In genomic region chr5:133523013-133523658, GRCh38 we compare ENCODE assay signal across 17 cellular contexts.
DNase-seq lines count a peak whose midpoint lies in the region; ATAC-seq and TF ChIP-seq lines count a peak whose summit lies in the region.
"Had no signal": no experiment of that assay in that cellular context is flagged by ENCODE, and none has a peak within 500 bp of the region (broad histone marks: within the 10 kb centered on the region; RNA-seq: fewer than 3 reads in every experiment).

No MANE protein-coding gene starts in this region.

- H3K27ac ChIP-seq in HEK293 (ENCODE audit: extremely low read depth, low read depth, low read length) = no peak overlapping the region
- H3K27ac ChIP-seq in neural progenitor cell = no peak overlapping the region
- H3K27ac ChIP-seq: A549, C4-2B had no signal

- peaks cover 23% of the 10 kb centered on the region for H3K4me1 Mint-ChIP-seq in neural progenitor cell
- no peaks in the 10 kb centered on the region for H3K4me1 Mint-ChIP-seq in activated CD8-positive, alpha-beta memory T cell treated with anti-CD3 and anti-CD28 coated beads, Interleukin-2, amount 10 ng/mL, durations not matched to agents 7 days and 5 days
- H3K4me1 Mint-ChIP-seq: T-cell had no signal

- CTCF ChIA-PET in HEK293 (lab: Yijun Ruan, JAX) = interaction anchor here (0.6 to 0.8 kb wide), 2 partner anchors 99 to 516 kb away, joined by 3 read pairs; no protein-coding TSS in a partner anchor
- CTCF ChIA-PET in activated CD8-positive, alpha-beta memory T cell treated with anti-CD3 and anti-CD28 coated beads, Interleukin-2, amount 10 ng/mL, durations not matched to agents 7 days and 5 days (lab: Charles Lee) = no interaction called here

- H3K9ac ChIP-seq in neural progenitor cell = no peak overlapping the region
- H3K9ac ChIP-seq: SK-N-SH had no signal

- H4K20me1 ChIP-seq in neural progenitor cell (ENCODE audit: low read depth) = no peaks in the 10 kb centered on the region

- H3K27me3 ChIP-seq in neural progenitor cell = no peaks in the 10 kb centered on the region

- no peaks in the 10 kb centered on the region for H3K9me3 Mint-ChIP-seq in neural progenitor cell
- H3K9me3 Mint-ChIP-seq in activated CD8-positive, alpha-beta memory T cell treated with anti-CD3 and anti-CD28 coated beads, Interleukin-2, amount 10 ng/mL, durations not matched to agents 7 days and 5 days (ENCODE audit: low read depth) = no peaks in the 10 kb centered on the region
- H3K9me3 Mint-ChIP-seq: T-cell had no signal

- no peaks in the 10 kb centered on the region for H3K9me3 ChIP-seq in HEK293 (ENCODE audit: control insufficient read depth, insufficient read depth, low read depth, low read length)
- H3K9me3 ChIP-seq in neural progenitor cell (ENCODE audit: low read depth) = no peaks in the 10 kb centered on the region
- H3K9me3 ChIP-seq: A549, SK-N-SH had no signal

- H3K36me3 ChIP-seq in HEK293 (ENCODE audit: control insufficient read depth in 2 of 2, insufficient read depth in 1 of 2, low read length in 2 of 2) (no peaks in the 10 kb centered on the region), neural progenitor cell (no peaks in the 10 kb centered on the region)

- TF ChIP-seq CTCF in HEK293 (tag by site-specific recombination; IDR thresholded peaks at IDR 0.05) (no peak), neural progenitor cell (IDR thresholded peaks at IDR 0.05) (no peak)

- ATAC-seq in HG02588 (IDR thresholded peaks at IDR 0.05; ENCODE audit: unreplicated experiment) (no peak), HG02678 (IDR thresholded peaks at IDR 0.05; ENCODE audit: unreplicated experiment) (no peak), GM18907 (IDR thresholded peaks at IDR 0.05; ENCODE audit: unreplicated experiment) (no peak)
- ATAC-seq in activated CD8-positive, alpha-beta memory T cell treated with anti-CD3 and anti-CD28 coated beads, Interleukin-2, amount 10 ng/mL, durations not matched to agents 7 days and 5 days = no peak
- ATAC-seq: A549, T-cell had no signal

- no peak overlapping the region for H3K4me2 ChIP-seq in neural progenitor cell
- H3K4me2 ChIP-seq: A549, SK-N-SH had no signal

- no peak overlapping the region for H3K4me3 Mint-ChIP-seq in neural progenitor cell
- no peak overlapping the region for H3K4me3 Mint-ChIP-seq in activated CD8-positive, alpha-beta memory T cell treated with anti-CD3 and anti-CD28 coated beads, Interleukin-2, amount 10 ng/mL, durations not matched to agents 7 days and 5 days
- H3K4me3 Mint-ChIP-seq: T-cell had no signal

- no peaks in the 10 kb centered on the region for H3K36me3 Mint-ChIP-seq in neural progenitor cell
- no peaks in the 10 kb centered on the region for H3K36me3 Mint-ChIP-seq in activated CD8-positive, alpha-beta memory T cell treated with anti-CD3 and anti-CD28 coated beads, Interleukin-2, amount 10 ng/mL, durations not matched to agents 7 days and 5 days
- H3K36me3 Mint-ChIP-seq: T-cell had no signal

- H2AFZ ChIP-seq in neural progenitor cell (replicated peaks) = no peak overlapping the region

- H3K4me3 ChIP-seq in HEK293 (ENCODE audit: low read depth, low read length) (no peak overlapping the region), neural progenitor cell (no peak overlapping the region)
- H3K4me3 ChIP-seq: A549 had no signal

- no peaks in the 10 kb centered on the region for H3K79me2 ChIP-seq in neural progenitor cell (ENCODE audit: low read depth)

- no peaks in the 10 kb centered on the region for H3F3A ChIP-seq in neural progenitor cell (ENCODE audit: low read depth)

- DNase-seq in Ammon's horn (ENCODE audit: low spot score) (peak; percentile 23), RPMI8226 (peak; percentile 66), neural progenitor cell (ENCODE audit: low spot score) (no peak)
- no peak for DNase-seq in activated CD8-positive, alpha-beta memory T cell treated with anti-CD3 and anti-CD28 coated beads, Interleukin-2, amount 10 ng/mL, durations not matched to agents 7 days and 5 days
- DNase-seq: DMS153, H7, NCI-H1092, NCI-H446, NCI-H774, T-cell had no signal

- H3K4me1 ChIP-seq in HEK293 (ENCODE audit: control insufficient read depth, insufficient read depth, low read length) (peaks cover 10% of the 10 kb centered on the region), neural progenitor cell (peaks cover 21% of the 10 kb centered on the region)
- H3K4me1 ChIP-seq: A549 had no signal

- H3K27ac Mint-ChIP-seq in neural progenitor cell = peak overlapping the region; percentile 39
- H3K27ac Mint-ChIP-seq in activated CD8-positive, alpha-beta memory T cell treated with anti-CD3 and anti-CD28 coated beads, Interleukin-2, amount 10 ng/mL, durations not matched to agents 7 days and 5 days = no peak overlapping the region
- H3K27ac Mint-ChIP-seq: T-cell had no signal

- POLR2A ChIA-PET in HEK293 (lab: Yijun Ruan, JAX) = no interaction called here

- peaks cover 2% of the 10 kb centered on the region for H3K27me3 Mint-ChIP-seq in neural progenitor cell (ENCODE audit: insufficient read depth, low read depth)
- H3K27me3 Mint-ChIP-seq in activated CD8-positive, alpha-beta memory T cell treated with anti-CD3 and anti-CD28 coated beads, Interleukin-2, amount 10 ng/mL, durations not matched to agents 7 days and 5 days = peaks cover 40% of the 10 kb centered on the region

TF ChIP-seq in HEK293, 187 proteins besides CTCF, POLR2A, EP300 and RAD21:
- TF ChIP-seq ZNF175 (tag by site-specific recombination; IDR thresholded peaks at IDR 0.05) (no peak), ZNF623 (tag by site-specific recombination; IDR thresholded peaks at IDR 0.05) (no peak), ZNF223 (tag by site-specific recombination; IDR thresholded peaks at IDR 0.05) (no peak), PRDM10 (tag by site-specific recombination; IDR thresholded peaks at IDR 0.05) (no peak), SETDB1 (IDR thresholded peaks at IDR 0.05; ENCODE audit: insufficient read length, low read length) (peak; percentile 81), ZNF426 (tag by site-specific recombination; IDR thresholded peaks at IDR 0.05) (no peak), ZFHX2 (tag by site-specific recombination; conservative IDR thresholded peaks at IDR 0.05) (peak; percentile 75), EGR2 (tag by site-specific recombination; IDR thresholded peaks at IDR 0.05; ENCODE audit: low read depth) (0 out of 2 replicates have a peak, but pooled peaks have one; percentile 59), TRIM28 (IDR thresholded peaks at IDR 0.05; ENCODE audit: borderline replicate concordance, low read length) (peak; percentile 86), ZNF645 (tag by site-specific recombination; IDR thresholded peaks at IDR 0.05) (no peak), ZNF514 (tag by site-specific recombination; IDR thresholded peaks at IDR 0.05) (no peak)

Comparison
In these comparisons a context has a peak if more than half of its experiments do, and no peak if none do; other contexts are left out.
1. DNase-seq: peak in Ammon's horn (single experiment) and RPMI8226 (single experiment); none in neural progenitor cell (single experiment) and activated CD8-positive, alpha-beta memory T cell treated with anti-CD3 and anti-CD28 coated beads, Interleukin-2, amount 10 ng/mL, durations not matched to agents 7 days and 5 days (single experiment).